In the genomic region with DNA sequence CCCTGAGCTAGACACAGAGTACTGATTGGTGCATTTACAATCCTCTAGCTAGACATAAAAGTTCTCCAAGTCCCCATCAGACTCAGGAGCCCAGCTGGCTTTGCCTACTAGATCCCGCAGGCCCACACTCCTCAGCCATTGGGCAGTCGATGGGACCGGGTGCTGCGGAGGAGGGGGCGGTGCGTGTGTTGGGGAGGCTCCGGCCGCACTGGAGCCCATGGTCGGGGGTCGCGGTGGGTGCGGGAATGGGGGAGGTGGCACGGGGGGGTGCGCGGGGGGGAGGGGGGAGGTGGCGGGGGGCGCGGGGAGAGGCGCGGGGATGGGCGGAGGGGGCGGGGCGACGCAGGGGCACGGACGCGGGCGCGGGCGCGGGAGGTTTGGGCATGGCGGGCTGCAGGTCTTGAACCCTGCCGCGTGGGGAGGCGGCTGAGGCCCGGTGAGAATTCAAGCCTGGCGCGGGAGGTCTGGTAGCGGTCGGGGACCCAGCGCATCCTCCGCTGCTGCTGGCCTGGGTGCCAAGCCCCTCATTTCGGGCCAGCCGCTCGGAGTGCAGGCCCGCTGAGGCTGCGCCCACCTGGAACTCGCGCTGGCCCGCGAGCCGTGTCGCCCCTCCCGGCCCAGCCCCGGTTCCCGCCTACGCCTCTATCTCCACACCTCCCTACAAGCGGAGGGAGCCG, we compare ENCODE assay signal across 29 cellular contexts.
"Had no signal": no experiment of that assay in that cellular context is flagged by ENCODE, and none has a peak within 500 bp of the region (broad histone marks: within the 10 kb centered on the region; RNA-seq: fewer than 3 reads in every experiment).

No MANE protein-coding gene starts in this region.

- H3K9ac ChIP-seq: neural progenitor cell had no signal

- DNase-seq: colonic mucosa; effector CD8-positive, alpha-beta T cell; endodermal cell; foreskin fibroblast; gastrocnemius medialis; left cardiac atrium; mesenchymal stem cell; nucleus accumbens; small intestine; stimulated activated CD4-positive, alpha-beta T cell treated with anti-CD3 and anti-CD28 coated beads, Interleukin-15, amount 100 ng/mL, for 24 hours; stimulated activated CD4-positive, alpha-beta T cell treated with anti-CD3 and anti-CD28 coated beads, Interleukin-2, amount 100 ng/mL, for 48 hours; stimulated activated naive CD4-positive, alpha-beta T cell; substantia nigra; uterus had no signal

- H3K27ac Mint-ChIP-seq: dendritic cell treated with granulocyte-macrophage colony-stimulating factor and Interleukin-4, amounts not matched to agents 40 ng/mL and 50 ng/mL, for 4 days; endodermal cell; mesothelial cell of epicardium; nephron; neural progenitor cell had no signal

- H3K4me3 ChIP-seq: colonic mucosa, gastrocnemius medialis, heart left ventricle, hepatocyte, left lung, neural progenitor cell, psoas muscle, right lobe of liver, thoracic aorta, tibial nerve, upper lobe of left lung, uterus had no signal

- H3K36me3 ChIP-seq: colonic mucosa, gastrocnemius medialis, heart left ventricle, left lung, neural progenitor cell, right lobe of liver, thoracic aorta, tibial nerve, upper lobe of left lung, uterus had no signal

- H3K27me3 ChIP-seq: colonic mucosa, gastrocnemius medialis, heart left ventricle, hepatocyte, left lung, neural progenitor cell, right lobe of liver, tibial nerve, upper lobe of left lung, uterus had no signal

- H3K27ac ChIP-seq: colonic mucosa, epithelial cell of prostate, gastrocnemius medialis, heart left ventricle, hepatocyte, left lung, neural progenitor cell, psoas muscle, right lobe of liver, thoracic aorta, tibial nerve, upper lobe of left lung, uterus had no signal

- H3K4me1 ChIP-seq: colonic mucosa, gastrocnemius medialis, heart left ventricle, left lung, neural progenitor cell, psoas muscle, right lobe of liver, tibial nerve, upper lobe of left lung, uterus had no signal

- H3K27me3 Mint-ChIP-seq: dendritic cell treated with granulocyte-macrophage colony-stimulating factor and Interleukin-4, amounts not matched to agents 40 ng/mL and 50 ng/mL, for 4 days; naive thymus-derived CD4-positive, alpha-beta T cell had no signal

- H3K9me3 ChIP-seq: colonic mucosa, gastrocnemius medialis, right lobe of liver, thoracic aorta, uterus had no signal

- H3K4me3 Mint-ChIP-seq: dendritic cell treated with granulocyte-macrophage colony-stimulating factor and Interleukin-4, amounts not matched to agents 40 ng/mL and 50 ng/mL, for 4 days; endodermal cell; mesothelial cell of epicardium; naive thymus-derived CD4-positive, alpha-beta T cell; nephron; neural progenitor cell had no signal

- FAIRE-seq: small intestine had no signal

- H3K4me1 Mint-ChIP-seq: endodermal cell; naive thymus-derived CD4-positive, alpha-beta T cell; nephron; neural progenitor cell had no signal

- ATAC-seq: esophagus mucosa; gastrocnemius medialis; heart left ventricle; left cardiac atrium; left lung; naive thymus-derived CD4-positive, alpha-beta T cell; psoas muscle had no signal
